Comparison of ENCODE assay signal across 1 cellular context in genomic region chr2:15607709-15608391, GRCh38.
TF ChIP-seq lines count a peak whose summit lies in the region.

No MANE protein-coding gene starts in this region.

TF ChIP-seq in K562, 482 proteins besides CTCF, POLR2A, EP300 and RAD21:
- no peak for TF ChIP-seq NBN (IDR thresholded peaks at IDR 0.05; ENCODE audit: low read depth)
- TF ChIP-seq SMAD4 (CRISPR knock-in tag; conservative IDR thresholded peaks at IDR 0.05) = no peak
- no peak for TF ChIP-seq ZNF398 (CRISPR knock-in tag; IDR thresholded peaks at IDR 0.05)
- TF ChIP-seq NFE2L1 (tag; IDR thresholded peaks at IDR 0.05; ENCODE audit: borderline replicate concordance, low read depth) = no peak
- no peak for TF ChIP-seq RCOR1 (IDR thresholded peaks at IDR 0.05; ENCODE audit: borderline replicate concordance in 1 of 2, low read depth in 2 of 2, low read length in 2 of 2)
- no peak for TF ChIP-seq SP2 (IDR thresholded peaks at IDR 0.05; ENCODE audit: extremely low read depth, low read depth, low read length, poor library complexity, severe bottlenecking)
- TF ChIP-seq ZNF561 (CRISPR knock-in tag; conservative IDR thresholded peaks at IDR 0.05) = no peak
- TF ChIP-seq ZNF354B (CRISPR knock-in tag; IDR thresholded peaks at IDR 0.05) = no peak
- TF ChIP-seq THRA (IDR thresholded peaks at IDR 0.05) = no peak
- TF ChIP-seq NEUROD1 (IDR thresholded peaks at IDR 0.05; ENCODE audit: borderline replicate concordance, low read depth, low read length, partially characterized antibody) = no peak
- no peak for TF ChIP-seq SRSF3 (IDR thresholded peaks at IDR 0.05; ENCODE audit: insufficient read depth, low read length)
- TF ChIP-seq BRF1 (IDR thresholded peaks at IDR 0.05; ENCODE audit: borderline replicate concordance, extremely low read depth, insufficient read length) = no peak
- no peak for TF ChIP-seq ZNF696 (CRISPR knock-in tag; conservative IDR thresholded peaks at IDR 0.05)
- no peak for TF ChIP-seq TARDBP (IDR thresholded peaks at IDR 0.05)
- no peak for TF ChIP-seq L3MBTL2 (IDR thresholded peaks at IDR 0.05)
- TF ChIP-seq ZBED1 (IDR thresholded peaks at IDR 0.05) = no peak
- no peak for TF ChIP-seq ZNF584 (CRISPR knock-in tag; IDR thresholded peaks at IDR 0.05; ENCODE audit: low read depth)
- no peak for TF ChIP-seq SNAPC5 (CRISPR knock-in tag; IDR thresholded peaks at IDR 0.05)
- no peak for TF ChIP-seq KLF10 (CRISPR knock-in tag; IDR thresholded peaks at IDR 0.05)
